1 cellular context compared by ENCODE assay signal in the genomic region with DNA sequence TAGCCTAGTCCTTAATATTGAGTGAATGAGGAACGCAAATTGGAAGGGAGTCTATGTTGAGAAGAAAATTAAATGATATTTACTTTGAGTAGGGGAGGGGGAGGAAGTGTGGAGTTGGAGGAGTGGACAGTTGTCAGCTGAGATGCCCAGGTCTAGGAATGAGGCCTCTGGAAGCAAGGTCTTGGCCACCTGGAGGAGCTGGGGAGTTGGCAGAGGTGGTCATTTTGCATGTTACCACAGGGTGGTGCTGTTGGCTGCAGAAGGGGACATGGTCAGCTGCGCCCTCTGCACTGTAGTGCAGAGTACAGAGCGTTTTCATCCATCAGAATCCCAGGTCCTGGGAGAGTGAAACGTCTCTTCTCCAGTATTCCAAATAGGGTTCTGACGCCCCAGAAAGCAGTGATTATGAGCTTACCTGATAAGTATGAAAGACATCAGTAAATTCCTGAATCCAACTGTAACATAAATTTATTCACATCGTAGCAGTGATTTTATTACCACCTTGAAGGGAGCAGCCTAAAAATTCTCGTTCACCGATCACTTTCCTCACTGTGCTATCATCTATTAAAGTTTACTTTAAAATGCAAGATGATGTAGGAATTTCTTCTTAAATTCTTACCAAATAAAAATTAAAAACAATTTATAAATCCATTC.
TF ChIP-seq lines count a peak whose summit lies in the region.

No MANE protein-coding gene starts in this region.

TF ChIP-seq in K562, 482 proteins besides CTCF, POLR2A, EP300 and RAD21 (continues in another document):
- TF ChIP-seq LARP7 (IDR thresholded peaks at IDR 0.05) = 0 out of 2 replicates have a peak, but pooled peaks have one; percentile 41
- no peak for TF ChIP-seq SNIP1 (IDR thresholded peaks at IDR 0.05; ENCODE audit: low read depth)
- peak; percentile 30; the same call in 1 of the 2 replicates for TF ChIP-seq JUND (IDR thresholded peaks at IDR 0.05; ENCODE audit: borderline replicate concordance, low read depth, low read length)
- TF ChIP-seq JUND (tag; IDR thresholded peaks at IDR 0.05; ENCODE audit: borderline replicate concordance, low read depth, low read length) = no peak; the same call in 2 of the 3 replicates
- peak in 1 of 2 experiments; percentile 59; a peak in 1 of 3 replicates for TF ChIP-seq CBX3 (IDR thresholded peaks at IDR 0.05; ENCODE audit: borderline replicate concordance in 1 of 2, low read length in 2 of 2)
- TF ChIP-seq HCFC1 (IDR thresholded peaks at IDR 0.05; ENCODE audit: low read depth, low read length) = 0 out of 2 replicates have a peak, but pooled peaks have one; percentile 17
- TF ChIP-seq CTBP1 (IDR thresholded peaks at IDR 0.05; ENCODE audit: borderline replicate concordance) = peak; percentile 62; the same call in 1 of the 2 replicates
- TF ChIP-seq ILF3 (IDR thresholded peaks at IDR 0.05; ENCODE audit: borderline replicate concordance) = 0 out of 2 replicates have a peak, but pooled peaks have one; percentile 17
- TF ChIP-seq DACH1 (IDR thresholded peaks at IDR 0.05; ENCODE audit: partially characterized antibody) = peak; percentile 51
- TF ChIP-seq, protein P1, sequence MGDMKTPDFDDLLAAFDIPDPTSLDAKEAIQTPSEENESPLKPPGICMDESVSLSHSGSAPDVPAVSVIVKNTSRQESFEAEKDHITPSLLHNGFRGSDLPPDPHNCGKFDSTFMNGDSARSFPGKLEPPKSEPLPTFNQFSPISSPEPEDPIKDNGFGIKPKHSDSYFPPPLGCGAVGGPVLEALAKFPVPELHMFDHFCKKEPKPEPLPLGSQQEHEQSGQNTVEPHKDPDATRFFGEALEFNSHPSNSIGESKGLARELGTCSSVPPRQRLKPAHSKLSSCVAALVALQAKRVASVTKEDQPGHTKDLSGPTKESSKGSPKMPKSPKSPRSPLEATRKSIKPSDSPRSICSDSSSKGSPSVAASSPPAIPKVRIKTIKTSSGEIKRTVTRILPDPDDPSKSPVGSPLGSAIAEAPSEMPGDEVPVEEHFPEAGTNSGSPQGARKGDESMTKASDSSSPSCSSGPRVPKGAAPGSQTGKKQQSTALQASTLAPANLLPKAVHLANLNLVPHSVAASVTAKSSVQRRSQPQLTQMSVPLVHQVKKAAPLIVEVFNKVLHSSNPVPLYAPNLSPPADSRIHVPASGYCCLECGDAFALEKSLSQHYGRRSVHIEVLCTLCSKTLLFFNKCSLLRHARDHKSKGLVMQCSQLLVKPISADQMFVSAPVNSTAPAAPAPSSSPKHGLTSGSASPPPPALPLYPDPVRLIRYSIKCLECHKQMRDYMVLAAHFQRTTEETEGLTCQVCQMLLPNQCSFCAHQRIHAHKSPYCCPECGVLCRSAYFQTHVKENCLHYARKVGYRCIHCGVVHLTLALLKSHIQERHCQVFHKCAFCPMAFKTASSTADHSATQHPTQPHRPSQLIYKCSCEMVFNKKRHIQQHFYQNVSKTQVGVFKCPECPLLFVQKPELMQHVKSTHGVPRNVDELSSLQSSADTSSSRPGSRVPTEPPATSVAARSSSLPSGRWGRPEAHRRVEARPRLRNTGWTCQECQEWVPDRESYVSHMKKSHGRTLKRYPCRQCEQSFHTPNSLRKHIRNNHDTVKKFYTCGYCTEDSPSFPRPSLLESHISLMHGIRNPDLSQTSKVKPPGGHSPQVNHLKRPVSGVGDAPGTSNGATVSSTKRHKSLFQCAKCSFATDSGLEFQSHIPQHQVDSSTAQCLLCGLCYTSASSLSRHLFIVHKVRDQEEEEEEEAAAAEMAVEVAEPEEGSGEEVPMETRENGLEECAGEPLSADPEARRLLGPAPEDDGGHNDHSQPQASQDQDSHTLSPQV (IDR thresholded peaks at IDR 0.05) = peak; percentile 56
- TF ChIP-seq, protein P2, sequence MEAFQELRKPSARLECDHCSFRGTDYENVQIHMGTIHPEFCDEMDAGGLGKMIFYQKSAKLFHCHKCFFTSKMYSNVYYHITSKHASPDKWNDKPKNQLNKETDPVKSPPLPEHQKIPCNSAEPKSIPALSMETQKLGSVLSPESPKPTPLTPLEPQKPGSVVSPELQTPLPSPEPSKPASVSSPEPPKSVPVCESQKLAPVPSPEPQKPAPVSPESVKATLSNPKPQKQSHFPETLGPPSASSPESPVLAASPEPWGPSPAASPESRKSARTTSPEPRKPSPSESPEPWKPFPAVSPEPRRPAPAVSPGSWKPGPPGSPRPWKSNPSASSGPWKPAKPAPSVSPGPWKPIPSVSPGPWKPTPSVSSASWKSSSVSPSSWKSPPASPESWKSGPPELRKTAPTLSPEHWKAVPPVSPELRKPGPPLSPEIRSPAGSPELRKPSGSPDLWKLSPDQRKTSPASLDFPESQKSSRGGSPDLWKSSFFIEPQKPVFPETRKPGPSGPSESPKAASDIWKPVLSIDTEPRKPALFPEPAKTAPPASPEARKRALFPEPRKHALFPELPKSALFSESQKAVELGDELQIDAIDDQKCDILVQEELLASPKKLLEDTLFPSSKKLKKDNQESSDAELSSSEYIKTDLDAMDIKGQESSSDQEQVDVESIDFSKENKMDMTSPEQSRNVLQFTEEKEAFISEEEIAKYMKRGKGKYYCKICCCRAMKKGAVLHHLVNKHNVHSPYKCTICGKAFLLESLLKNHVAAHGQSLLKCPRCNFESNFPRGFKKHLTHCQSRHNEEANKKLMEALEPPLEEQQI (IDR thresholded peaks at IDR 0.05) = no peak
- 0 out of 4 replicates have a peak, but pooled peaks of 1 of the 2 experiments have one; percentile 45 for TF ChIP-seq RCOR1 (IDR thresholded peaks at IDR 0.05; ENCODE audit: borderline replicate concordance in 1 of 2, low read depth in 2 of 2, low read length in 2 of 2)
- TF ChIP-seq MYNN (IDR thresholded peaks at IDR 0.05) = peak; percentile 66; the same call in 1 of the 2 replicates
- TF ChIP-seq MYNN (CRISPR knock-in tag; IDR thresholded peaks at IDR 0.05) = no peak
- TF ChIP-seq EHMT2 (IDR thresholded peaks at IDR 0.05) = 0 out of 2 replicates have a peak, but pooled peaks have one; percentile 32
- 0 out of 2 replicates have a peak, but pooled peaks have one; percentile 42 for TF ChIP-seq CC2D1A (IDR thresholded peaks at IDR 0.05)
- TF ChIP-seq, protein P3, sequence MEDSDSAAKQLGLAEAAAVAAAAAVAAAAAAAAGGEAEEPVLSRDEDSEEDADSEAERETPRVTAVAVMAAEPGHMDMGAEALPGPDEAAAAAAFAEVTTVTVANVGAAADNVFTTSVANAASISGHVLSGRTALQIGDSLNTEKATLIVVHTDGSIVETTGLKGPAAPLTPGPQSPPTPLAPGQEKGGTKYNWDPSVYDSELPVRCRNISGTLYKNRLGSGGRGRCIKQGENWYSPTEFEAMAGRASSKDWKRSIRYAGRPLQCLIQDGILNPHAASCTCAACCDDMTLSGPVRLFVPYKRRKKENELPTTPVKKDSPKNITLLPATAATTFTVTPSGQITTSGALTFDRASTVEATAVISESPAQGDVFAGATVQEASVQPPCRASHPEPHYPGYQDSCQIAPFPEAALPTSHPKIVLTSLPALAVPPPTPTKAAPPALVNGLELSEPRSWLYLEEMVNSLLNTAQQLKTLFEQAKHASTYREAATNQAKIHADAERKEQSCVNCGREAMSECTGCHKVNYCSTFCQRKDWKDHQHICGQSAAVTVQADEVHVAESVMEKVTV (CRISPR knock-in tag; IDR thresholded peaks at IDR 0.05) = peak; percentile 82
- TF ChIP-seq RB1 (IDR thresholded peaks at IDR 0.05; ENCODE audit: low read depth) = peak; percentile 51
- TF ChIP-seq SP1 (CRISPR knock-in tag; IDR thresholded peaks at IDR 0.05) = 0 out of 2 replicates have a peak, but pooled peaks have one; percentile 49
- TF ChIP-seq ARID2 (IDR thresholded peaks at IDR 0.05) = peak; percentile 50; the same call in 1 of the 2 replicates
- peak; percentile 55 for TF ChIP-seq ZFP36 (IDR thresholded peaks at IDR 0.05; ENCODE audit: low read depth, low read length, partially characterized antibody)
- 0 out of 2 replicates have a peak, but pooled peaks have one; percentile 28 for TF ChIP-seq SUPT5H (IDR thresholded peaks at IDR 0.05)
- TF ChIP-seq, protein P4, sequence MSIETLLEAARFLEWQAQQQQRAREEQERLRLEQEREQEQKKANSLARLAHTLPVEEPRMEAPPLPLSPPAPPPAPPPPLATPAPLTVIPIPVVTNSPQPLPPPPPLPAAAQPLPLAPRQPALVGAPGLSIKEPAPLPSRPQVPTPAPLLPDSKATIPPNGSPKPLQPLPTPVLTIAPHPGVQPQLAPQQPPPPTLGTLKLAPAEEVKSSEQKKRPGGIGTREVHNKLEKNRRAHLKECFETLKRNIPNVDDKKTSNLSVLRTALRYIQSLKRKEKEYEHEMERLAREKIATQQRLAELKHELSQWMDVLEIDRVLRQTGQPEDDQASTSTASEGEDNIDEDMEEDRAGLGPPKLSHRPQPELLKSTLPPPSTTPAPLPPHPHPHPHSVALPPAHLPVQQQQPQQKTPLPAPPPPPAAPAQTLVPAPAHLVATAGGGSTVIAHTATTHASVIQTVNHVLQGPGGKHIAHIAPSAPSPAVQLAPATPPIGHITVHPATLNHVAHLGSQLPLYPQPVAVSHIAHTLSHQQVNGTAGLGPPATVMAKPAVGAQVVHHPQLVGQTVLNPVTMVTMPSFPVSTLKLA (conservative IDR thresholded peaks at IDR 0.05) = peak in 1 of 2 experiments; percentile 17; a peak in 1 of 4 replicates
- TF ChIP-seq POLR2B (IDR thresholded peaks at IDR 0.05; ENCODE audit: low read depth, partially characterized antibody) = peak; percentile 36
- 0 out of 2 replicates have a peak, but pooled peaks have one; percentile 12 for TF ChIP-seq ATF7 (IDR thresholded peaks at IDR 0.05)
- TF ChIP-seq, protein P5, sequence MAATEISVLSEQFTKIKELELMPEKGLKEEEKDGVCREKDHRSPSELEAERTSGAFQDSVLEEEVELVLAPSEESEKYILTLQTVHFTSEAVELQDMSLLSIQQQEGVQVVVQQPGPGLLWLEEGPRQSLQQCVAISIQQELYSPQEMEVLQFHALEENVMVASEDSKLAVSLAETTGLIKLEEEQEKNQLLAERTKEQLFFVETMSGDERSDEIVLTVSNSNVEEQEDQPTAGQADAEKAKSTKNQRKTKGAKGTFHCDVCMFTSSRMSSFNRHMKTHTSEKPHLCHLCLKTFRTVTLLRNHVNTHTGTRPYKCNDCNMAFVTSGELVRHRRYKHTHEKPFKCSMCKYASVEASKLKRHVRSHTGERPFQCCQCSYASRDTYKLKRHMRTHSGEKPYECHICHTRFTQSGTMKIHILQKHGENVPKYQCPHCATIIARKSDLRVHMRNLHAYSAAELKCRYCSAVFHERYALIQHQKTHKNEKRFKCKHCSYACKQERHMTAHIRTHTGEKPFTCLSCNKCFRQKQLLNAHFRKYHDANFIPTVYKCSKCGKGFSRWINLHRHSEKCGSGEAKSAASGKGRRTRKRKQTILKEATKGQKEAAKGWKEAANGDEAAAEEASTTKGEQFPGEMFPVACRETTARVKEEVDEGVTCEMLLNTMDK (IDR thresholded peaks at IDR 0.05; ENCODE audit: borderline replicate concordance, insufficient read depth, low read depth, low read length, poor library complexity, severe bottlenecking) = peak; percentile 19
- TF ChIP-seq MYBL2 (IDR thresholded peaks at IDR 0.05; ENCODE audit: low read depth) = no peak
- no peak for TF ChIP-seq MYBL2 (CRISPR knock-in tag; IDR thresholded peaks at IDR 0.05; ENCODE audit: borderline replicate concordance)
- TF ChIP-seq, protein P6, sequence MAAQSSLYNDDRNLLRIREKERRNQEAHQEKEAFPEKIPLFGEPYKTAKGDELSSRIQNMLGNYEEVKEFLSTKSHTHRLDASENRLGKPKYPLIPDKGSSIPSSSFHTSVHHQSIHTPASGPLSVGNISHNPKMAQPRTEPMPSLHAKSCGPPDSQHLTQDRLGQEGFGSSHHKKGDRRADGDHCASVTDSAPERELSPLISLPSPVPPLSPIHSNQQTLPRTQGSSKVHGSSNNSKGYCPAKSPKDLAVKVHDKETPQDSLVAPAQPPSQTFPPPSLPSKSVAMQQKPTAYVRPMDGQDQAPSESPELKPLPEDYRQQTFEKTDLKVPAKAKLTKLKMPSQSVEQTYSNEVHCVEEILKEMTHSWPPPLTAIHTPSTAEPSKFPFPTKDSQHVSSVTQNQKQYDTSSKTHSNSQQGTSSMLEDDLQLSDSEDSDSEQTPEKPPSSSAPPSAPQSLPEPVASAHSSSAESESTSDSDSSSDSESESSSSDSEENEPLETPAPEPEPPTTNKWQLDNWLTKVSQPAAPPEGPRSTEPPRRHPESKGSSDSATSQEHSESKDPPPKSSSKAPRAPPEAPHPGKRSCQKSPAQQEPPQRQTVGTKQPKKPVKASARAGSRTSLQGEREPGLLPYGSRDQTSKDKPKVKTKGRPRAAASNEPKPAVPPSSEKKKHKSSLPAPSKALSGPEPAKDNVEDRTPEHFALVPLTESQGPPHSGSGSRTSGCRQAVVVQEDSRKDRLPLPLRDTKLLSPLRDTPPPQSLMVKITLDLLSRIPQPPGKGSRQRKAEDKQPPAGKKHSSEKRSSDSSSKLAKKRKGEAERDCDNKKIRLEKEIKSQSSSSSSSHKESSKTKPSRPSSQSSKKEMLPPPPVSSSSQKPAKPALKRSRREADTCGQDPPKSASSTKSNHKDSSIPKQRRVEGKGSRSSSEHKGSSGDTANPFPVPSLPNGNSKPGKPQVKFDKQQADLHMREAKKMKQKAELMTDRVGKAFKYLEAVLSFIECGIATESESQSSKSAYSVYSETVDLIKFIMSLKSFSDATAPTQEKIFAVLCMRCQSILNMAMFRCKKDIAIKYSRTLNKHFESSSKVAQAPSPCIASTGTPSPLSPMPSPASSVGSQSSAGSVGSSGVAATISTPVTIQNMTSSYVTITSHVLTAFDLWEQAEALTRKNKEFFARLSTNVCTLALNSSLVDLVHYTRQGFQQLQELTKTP (IDR thresholded peaks at IDR 0.05; ENCODE audit: low read depth in 1 of 2, partially characterized antibody in 2 of 2) = peak in 1 of 2 experiments; percentile 30
- no peak for TF ChIP-seq TEAD2 (tag; IDR thresholded peaks at IDR 0.05)
- no peak for TF ChIP-seq BHLHE40 (IDR thresholded peaks at IDR 0.05; ENCODE audit: low read length)
- 0 out of 2 replicates have a peak, but pooled peaks have one; percentile 9 for TF ChIP-seq ARID1B (IDR thresholded peaks at IDR 0.05)
- TF ChIP-seq DPF2 (IDR thresholded peaks at IDR 0.05) = peak; percentile 19; the same call in 1 of the 2 replicates
- 0 out of 2 replicates have a peak, but pooled peaks have one; percentile 28 for TF ChIP-seq CBX5 (IDR thresholded peaks at IDR 0.05; ENCODE audit: borderline replicate concordance, low read depth)
- TF ChIP-seq GTF2F1 (IDR thresholded peaks at IDR 0.05; ENCODE audit: low read depth, low read length) = no peak
- 0 out of 2 replicates have a peak, but pooled peaks have one; percentile 15 for TF ChIP-seq CREB1 (IDR thresholded peaks at IDR 0.05)
- no peak for TF ChIP-seq CREB1 (CRISPR knock-in tag; IDR thresholded peaks at IDR 0.05)
- TF ChIP-seq JUN (IDR thresholded peaks at IDR 0.05; ENCODE audit: borderline replicate concordance, low read depth, low read length) = peak; percentile 51; the same call in 1 of the 2 replicates
- no peak for TF ChIP-seq JUN (CRISPR knock-in tag; IDR thresholded peaks at IDR 0.05; ENCODE audit: borderline replicate concordance)
- TF ChIP-seq, protein P7, sequence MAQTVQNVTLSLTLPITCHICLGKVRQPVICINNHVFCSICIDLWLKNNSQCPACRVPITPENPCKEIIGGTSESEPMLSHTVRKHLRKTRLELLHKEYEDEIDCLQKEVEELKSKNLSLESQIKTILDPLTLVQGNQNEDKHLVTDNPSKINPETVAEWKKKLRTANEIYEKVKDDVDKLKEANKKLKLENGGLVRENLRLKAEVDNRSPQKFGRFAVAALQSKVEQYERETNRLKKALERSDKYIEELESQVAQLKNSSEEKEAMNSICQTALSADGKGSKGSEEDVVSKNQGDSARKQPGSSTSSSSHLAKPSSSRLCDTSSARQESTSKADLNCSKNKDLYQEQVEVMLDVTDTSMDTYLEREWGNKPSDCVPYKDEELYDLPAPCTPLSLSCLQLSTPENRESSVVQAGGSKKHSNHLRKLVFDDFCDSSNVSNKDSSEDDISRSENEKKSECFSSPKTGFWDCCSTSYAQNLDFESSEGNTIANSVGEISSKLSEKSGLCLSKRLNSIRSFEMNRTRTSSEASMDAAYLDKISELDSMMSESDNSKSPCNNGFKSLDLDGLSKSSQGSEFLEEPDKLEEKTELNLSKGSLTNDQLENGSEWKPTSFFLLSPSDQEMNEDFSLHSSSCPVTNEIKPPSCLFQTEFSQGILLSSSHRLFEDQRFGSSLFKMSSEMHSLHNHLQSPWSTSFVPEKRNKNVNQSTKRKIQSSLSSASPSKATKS (CRISPR knock-in tag; IDR thresholded peaks at IDR 0.05) = no peak
